Comparison of ENCODE assay signal across 31 cellular contexts in the genomic region with DNA sequence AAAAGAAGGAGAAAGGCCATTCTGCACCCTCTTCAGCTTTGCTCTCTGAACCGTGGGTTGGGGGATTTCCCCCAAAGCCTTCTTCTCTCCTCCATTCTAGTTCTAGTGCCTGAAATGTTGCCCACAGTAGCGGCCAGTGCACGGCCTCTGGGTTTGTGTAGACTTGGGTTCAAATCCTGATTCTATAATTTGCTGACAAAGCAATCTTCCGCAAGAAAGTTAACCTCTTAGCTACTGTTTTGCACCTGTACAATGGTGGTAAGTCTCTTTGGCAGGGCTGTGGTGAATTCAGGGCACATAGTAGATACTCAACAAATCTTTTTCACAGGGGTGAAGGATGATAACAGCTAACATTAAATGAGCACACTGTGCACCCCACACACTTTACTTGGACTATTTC.
"Had no signal": no experiment of that assay in that cellular context is flagged by ENCODE, and none has a peak within 500 bp of the region (broad histone marks: within the 10 kb centered on the region; RNA-seq: fewer than 3 reads in every experiment).

No MANE protein-coding gene starts in this region.

- H3K4me3 Mint-ChIP-seq: natural killer cell; nephron; neural progenitor cell; stimulated activated memory B cell treated with anti-CD40 and anti-IgM and Interleukin-4, amounts not matched to agents 10 μg/mL and 1 μg/mL and 100 μg/mL, for 72 hours; stimulated activated naive CD8-positive, alpha-beta T cell treated with anti-CD3 and anti-CD28 coated beads, Interleukin-15, amount 100 ng/mL, for 72 hours; type B pancreatic cell had no signal

- H3K9me3 Mint-ChIP-seq: natural killer cell; nephron; neural progenitor cell; stimulated activated memory B cell treated with anti-CD40 and anti-IgM and Interleukin-4, amounts not matched to agents 10 μg/mL and 1 μg/mL and 100 μg/mL, for 72 hours; stimulated activated naive CD8-positive, alpha-beta T cell treated with anti-CD3 and anti-CD28 coated beads, Interleukin-15, amount 100 ng/mL, for 72 hours; type B pancreatic cell had no signal

- H3K4me3 ChIP-seq: neural progenitor cell, ovary, psoas muscle, skin epidermis, smooth muscle cell, spleen, suprapubic skin, testis, tibial artery, transverse colon, upper lobe of right lung, vagina had no signal

- ATAC-seq: natural killer cell; psoas muscle; right cardiac atrium; sciatic nerve; stimulated activated memory B cell treated with anti-CD40 and anti-IgM and Interleukin-4, amounts not matched to agents 10 μg/mL and 1 μg/mL and 100 μg/mL, for 72 hours; stimulated activated naive CD8-positive, alpha-beta T cell treated with anti-CD3 and anti-CD28 coated beads, Interleukin-15, amount 100 ng/mL, for 72 hours; stimulated activated naive CD8-positive, alpha-beta T cell treated with anti-CD3 and anti-CD28 coated beads, Interleukin-15, Interleukin-2, amounts not matched to agents 100 U/mL and 50 U/mL, for 24 hours; upper lobe of right lung had no signal

- H2AFZ ChIP-seq: neural progenitor cell, parathyroid adenoma had no signal

- H3K9ac ChIP-seq: neural progenitor cell, parathyroid adenoma had no signal

- H3K27ac ChIP-seq: neural progenitor cell, ovary, parathyroid adenoma, psoas muscle, skin epidermis, spleen, suprapubic skin, testis, tibial artery, transverse colon, upper lobe of right lung, vagina had no signal

- H3K27me3 ChIP-seq: ovary, testis, tibial artery, vagina had no signal

- DNase-seq: natural killer cell; occipital lobe; ovary; posterior cingulate gyrus; psoas muscle; right cardiac atrium; spleen; stimulated activated CD4-positive, alpha-beta T cell treated with anti-CD3 and anti-CD28 coated beads, Interleukin-12 subunit alpha, Interleukin-12 subunit beta, amount 100 ng/mL, for 4 hours; stimulated activated CD4-positive, alpha-beta T cell treated with anti-CD3 and anti-CD28 coated beads, Interleukin-1b, Interleukin-23, amount 100 ng/mL, for 48 hours; stimulated activated CD4-positive, alpha-beta T cell treated with anti-CD3 and anti-CD28 coated beads, Interleukin-4, amount 100 ng/mL, for 1 hour; stimulated activated CD4-positive, alpha-beta T cell treated with anti-CD3 and anti-CD28 coated beads, Interleukin-4, amount 100 ng/mL, for 4 hours; stimulated activated CD8-positive, alpha-beta memory T cell treated with anti-CD3 and anti-CD28 coated beads, Interleukin-4, amount 100 ng/mL, for 48 hours; stimulated activated naive CD4-positive, alpha-beta T cell; stimulated activated naive CD8-positive, alpha-beta T cell treated with anti-CD3 and anti-CD28 coated beads, Interleukin-15, amount 100 ng/mL, for 72 hours; stimulated activated naive CD8-positive, alpha-beta T cell treated with anti-CD3 and anti-CD28 coated beads, Interleukin-15, Interleukin-2, amounts not matched to agents 100 U/mL and 50 U/mL, for 24 hours; substantia nigra; testis; tibial artery; transverse colon; upper lobe of right lung had no signal

- H3K36me3 ChIP-seq: neural progenitor cell, ovary, spleen, suprapubic skin, tibial artery, transverse colon, upper lobe of right lung, vagina had no signal

- H3K79me2 ChIP-seq: parathyroid adenoma had no signal

- H3K27ac Mint-ChIP-seq: natural killer cell; nephron; neural progenitor cell; progenitor cell of endocrine pancreas; stimulated activated memory B cell treated with anti-CD40 and anti-IgM and Interleukin-4, amounts not matched to agents 10 μg/mL and 1 μg/mL and 100 μg/mL, for 72 hours; stimulated activated naive CD8-positive, alpha-beta T cell treated with anti-CD3 and anti-CD28 coated beads, Interleukin-15, amount 100 ng/mL, for 72 hours; type B pancreatic cell had no signal

- H3K4me1 ChIP-seq: neural progenitor cell, parathyroid adenoma, psoas muscle, testis, upper lobe of right lung, vagina had no signal

- H3K9me3 ChIP-seq: ovary, psoas muscle, spleen, suprapubic skin, testis, tibial artery, transverse colon, upper lobe of right lung, vagina had no signal

- H3K4me2 ChIP-seq: neural progenitor cell, smooth muscle cell had no signal

- H3K36me3 Mint-ChIP-seq: natural killer cell; neural progenitor cell; stimulated activated memory B cell treated with anti-CD40 and anti-IgM and Interleukin-4, amounts not matched to agents 10 μg/mL and 1 μg/mL and 100 μg/mL, for 72 hours; type B pancreatic cell had no signal
